In the genomic region with DNA sequence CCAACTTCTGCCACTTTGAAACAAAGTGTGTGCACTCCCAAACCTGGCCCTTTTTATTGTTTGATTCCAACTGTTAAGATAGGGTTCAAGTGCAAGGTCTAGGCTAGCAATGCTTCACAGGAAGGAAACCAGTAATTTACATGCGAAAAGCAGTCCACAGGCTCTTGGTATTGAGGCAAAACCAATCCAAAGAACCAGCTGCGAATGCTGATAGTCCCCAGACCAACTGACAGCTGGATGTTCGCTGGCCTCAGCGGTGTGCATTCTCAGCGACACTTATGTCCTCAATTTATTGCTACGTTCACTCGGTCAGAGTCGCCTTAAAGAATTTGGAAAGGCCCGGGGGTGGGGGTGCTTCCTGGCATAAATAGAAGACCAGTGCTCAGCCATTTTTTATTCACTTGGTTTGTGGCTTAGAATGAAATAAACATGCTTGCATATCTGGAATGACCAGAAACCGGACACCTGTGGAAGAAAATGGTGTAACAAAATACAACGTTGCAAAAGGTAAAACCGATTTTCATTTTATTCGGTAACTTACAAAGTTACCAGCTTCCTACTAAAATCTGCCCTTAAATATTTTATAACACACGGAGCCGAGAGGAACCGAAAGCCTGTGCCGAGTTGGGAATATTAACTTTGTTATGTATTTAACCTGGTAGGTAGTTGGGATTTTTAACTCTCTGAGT, we compare ENCODE assay signal across 8 cellular contexts. TPM values are rescaled to one million over a fixed set of nuclear protein-coding genes. Genes with fewer than 3 reads are reported as not detected.
A peak's percentile ranks its signal among the peaks of the same experiment; 100 is the strongest.
DNase-seq lines count a peak whose midpoint lies in the region; ATAC-seq and TF ChIP-seq lines count a peak whose summit lies in the region.

No MANE protein-coding gene starts in this region.

- H4K20me1 ChIP-seq in GM23338 (replicated peaks; ENCODE audit: insufficient read depth) = no peaks in the 10 kb centered on the region

- intact Hi-C loops in CD8-positive, alpha-beta T cell (cut with DNase I, micrococcal nuclease) = loop anchor here (1.0 to 10.0 kb wide), 10 partner anchors 15 to 1362 kb away; a partner anchor contains a TSS

- H3K27me3 Mint-ChIP-seq in CD8-positive, alpha-beta T cell (ENCODE audit: low read depth) = no peaks in the 10 kb centered on the region
- H3K27me3 Mint-ChIP-seq in GM23338 (ENCODE audit: insufficient read depth, low read depth, poor library complexity) = peaks cover 51% of the 10 kb centered on the region

- H3K4me3 ChIP-seq in CD8-positive, alpha-beta T cell (ENCODE audit: low read depth, low read length) = peak overlapping the region; percentile 63
- H3K4me3 ChIP-seq in GM23338 (peak overlapping the region; percentile 74), SJCRH30 (peak overlapping the region; percentile 55), coronary artery (peak overlapping the region; percentile 86), mucosa of stomach (ENCODE audit: low read length) (peak overlapping the region; percentile 73)

- no peaks in the 10 kb centered on the region for H3K9me2 ChIP-seq in GM23338 (ENCODE audit: insufficient read depth)

- peaks cover 64% of the 10 kb centered on the region for H3K4me1 Mint-ChIP-seq in CD8-positive, alpha-beta T cell (ENCODE audit: low read depth)
- H3K4me1 Mint-ChIP-seq in GM23338 = peaks cover 33% of the 10 kb centered on the region

- POLR2A ChIA-PET in CD8-positive, alpha-beta T cell (lab: Charles Lee) = no interaction called here

- H3K9ac ChIP-seq in mucosa of stomach (ENCODE audit: low read length) = peak overlapping the region; percentile 79

- no peak for ATAC-seq in CD8-positive, alpha-beta T cell
- peak; percentile 37 for ATAC-seq in GM23338
- no peak for ATAC-seq in HG03442 (IDR thresholded peaks at IDR 0.05; ENCODE audit: unreplicated experiment)

- CTCF ChIA-PET in CD8-positive, alpha-beta T cell (lab: Charles Lee) = interaction anchor here (1.3 kb wide), 1 partner anchor 10 kb away, joined by 4 read pairs; no protein-coding TSS in a partner anchor

- H2AFZ ChIP-seq in GM23338 = no peak overlapping the region

- no peaks in the 10 kb centered on the region for H3K27me3 ChIP-seq in CD8-positive, alpha-beta T cell (ENCODE audit: insufficient read depth, low read length)
- H3K27me3 ChIP-seq in GM23338 (ENCODE audit: insufficient read depth) (peaks cover 52% of the 10 kb centered on the region), SJCRH30 (no peaks in the 10 kb centered on the region), mucosa of stomach (ENCODE audit: control insufficient read depth, insufficient read depth, low read length) (no peaks in the 10 kb centered on the region)

- H3K36me3 Mint-ChIP-seq in CD8-positive, alpha-beta T cell = peaks cover 4% of the 10 kb centered on the region
- no peaks in the 10 kb centered on the region for H3K36me3 Mint-ChIP-seq in GM23338 (ENCODE audit: low read depth)

- TF ChIP-seq CTCF in CD8-positive, alpha-beta T cell (IDR thresholded peaks at IDR 0.05) = no peak
- no peak for TF ChIP-seq CTCF in GM23338 (conservative IDR thresholded peaks at IDR 0.05; ENCODE audit: low read depth in 2 of 2)
- no peak for TF ChIP-seq CTCF in coronary artery (IDR thresholded peaks at IDR 0.05)

- H3F3A ChIP-seq in GM23338 (replicated peaks; ENCODE audit: low read depth) = peaks cover 29% of the 10 kb centered on the region

- no peaks in the 10 kb centered on the region for H3K36me3 ChIP-seq in CD8-positive, alpha-beta T cell (ENCODE audit: insufficient read depth, low read length)
- no peaks in the 10 kb centered on the region for H3K36me3 ChIP-seq in GM23338 (ENCODE audit: insufficient read depth)
- H3K36me3 ChIP-seq in SJCRH30 = no peaks in the 10 kb centered on the region
- no peaks in the 10 kb centered on the region for H3K36me3 ChIP-seq in mucosa of stomach (ENCODE audit: control insufficient read depth, insufficient read depth, low read length)

- H3K4me1 ChIP-seq in CD8-positive, alpha-beta T cell (ENCODE audit: insufficient read depth, low read length) = peaks cover 60% of the 10 kb centered on the region
- H3K4me1 ChIP-seq in GM23338 (ENCODE audit: insufficient read depth) (peaks cover 21% of the 10 kb centered on the region), SJCRH30 (no peaks in the 10 kb centered on the region), mucosa of stomach (ENCODE audit: control insufficient read depth, insufficient read depth, low read length) (peaks cover 71% of the 10 kb centered on the region)

- no peaks in the 10 kb centered on the region for H3K9me3 ChIP-seq in CD8-positive, alpha-beta T cell (ENCODE audit: low read length)
- H3K9me3 ChIP-seq in SJCRH30 (replicated peaks) = no peaks in the 10 kb centered on the region
- no peaks in the 10 kb centered on the region for H3K9me3 ChIP-seq in mucosa of stomach (ENCODE audit: control insufficient read depth, low read length)

- peak overlapping the region; percentile 93 for H3K27ac Mint-ChIP-seq in CD8-positive, alpha-beta T cell
- no peak overlapping the region for H3K27ac Mint-ChIP-seq in GM23338

- peak overlapping the region; percentile 85 for H3K4me3 Mint-ChIP-seq in CD8-positive, alpha-beta T cell
- peak overlapping the region; percentile 79 for H3K4me3 Mint-ChIP-seq in GM23338

- peaks cover 6% of the 10 kb centered on the region; the same call in 1 of the 2 replicates for H3K79me2 ChIP-seq in GM23338 (replicated peaks; ENCODE audit: insufficient read depth)

- no peak for DNase-seq in CD8-positive, alpha-beta T cell
- peak; percentile 76 for DNase-seq in GM23338 (ENCODE audit: low spot score)
- DNase-seq in SJCRH30 = peak; percentile 9 to 47
- DNase-seq in coronary artery (ENCODE audit: low spot score) = no peak
- DNase-seq in ecto neural progenitor cell (ENCODE audit: low spot score) = no peak
- no peak for DNase-seq in cerebellar cortex (ENCODE audit: low spot score)

- peak overlapping the region; percentile 76 for H3K4me2 ChIP-seq in GM23338

- peak overlapping the region; percentile 56 for H3K27ac ChIP-seq in CD8-positive, alpha-beta T cell (ENCODE audit: low read depth, low read length)
- H3K27ac ChIP-seq in GM23338 (ENCODE audit: low read depth) (no peak overlapping the region), SJCRH30 (peak overlapping the region; percentile 51; the same call in 1 of the 2 replicates), coronary artery (peak overlapping the region; percentile 90 to 98)

- H3K9me3 Mint-ChIP-seq in CD8-positive, alpha-beta T cell = no peaks in the 10 kb centered on the region
- H3K9me3 Mint-ChIP-seq in GM23338 = no peaks in the 10 kb centered on the region; the same call in 2 of the 3 replicates

TF ChIP-seq in GM23338, 12 proteins besides CTCF, POLR2A, EP300 and RAD21:
- TF ChIP-seq, protein P1, sequence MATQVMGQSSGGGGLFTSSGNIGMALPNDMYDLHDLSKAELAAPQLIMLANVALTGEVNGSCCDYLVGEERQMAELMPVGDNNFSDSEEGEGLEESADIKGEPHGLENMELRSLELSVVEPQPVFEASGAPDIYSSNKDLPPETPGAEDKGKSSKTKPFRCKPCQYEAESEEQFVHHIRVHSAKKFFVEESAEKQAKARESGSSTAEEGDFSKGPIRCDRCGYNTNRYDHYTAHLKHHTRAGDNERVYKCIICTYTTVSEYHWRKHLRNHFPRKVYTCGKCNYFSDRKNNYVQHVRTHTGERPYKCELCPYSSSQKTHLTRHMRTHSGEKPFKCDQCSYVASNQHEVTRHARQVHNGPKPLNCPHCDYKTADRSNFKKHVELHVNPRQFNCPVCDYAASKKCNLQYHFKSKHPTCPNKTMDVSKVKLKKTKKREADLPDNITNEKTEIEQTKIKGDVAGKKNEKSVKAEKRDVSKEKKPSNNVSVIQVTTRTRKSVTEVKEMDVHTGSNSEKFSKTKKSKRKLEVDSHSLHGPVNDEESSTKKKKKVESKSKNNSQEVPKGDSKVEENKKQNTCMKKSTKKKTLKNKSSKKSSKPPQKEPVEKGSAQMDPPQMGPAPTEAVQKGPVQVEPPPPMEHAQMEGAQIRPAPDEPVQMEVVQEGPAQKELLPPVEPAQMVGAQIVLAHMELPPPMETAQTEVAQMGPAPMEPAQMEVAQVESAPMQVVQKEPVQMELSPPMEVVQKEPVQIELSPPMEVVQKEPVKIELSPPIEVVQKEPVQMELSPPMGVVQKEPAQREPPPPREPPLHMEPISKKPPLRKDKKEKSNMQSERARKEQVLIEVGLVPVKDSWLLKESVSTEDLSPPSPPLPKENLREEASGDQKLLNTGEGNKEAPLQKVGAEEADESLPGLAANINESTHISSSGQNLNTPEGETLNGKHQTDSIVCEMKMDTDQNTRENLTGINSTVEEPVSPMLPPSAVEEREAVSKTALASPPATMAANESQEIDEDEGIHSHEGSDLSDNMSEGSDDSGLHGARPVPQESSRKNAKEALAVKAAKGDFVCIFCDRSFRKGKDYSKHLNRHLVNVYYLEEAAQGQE (IDR thresholded peaks at IDR 0.05; ENCODE audit: unreplicated experiment) = no peak
- TF ChIP-seq JUNB (IDR thresholded peaks at IDR 0.05; ENCODE audit: unreplicated experiment) (no peak), EZH2phosphoT487 (IDR thresholded peaks at IDR 0.05; ENCODE audit: unreplicated experiment) (no peak), CREB1 (CRISPR knock-in tag; IDR thresholded peaks at IDR 0.05; ENCODE audit: low read depth) (no peak), POLR2AphosphoS5 (IDR thresholded peaks at IDR 0.05; ENCODE audit: low read depth) (no peak), EZH2 (IDR thresholded peaks at IDR 0.05; ENCODE audit: low read depth, unreplicated experiment) (peak; percentile 37), ZNF331 (CRISPR knock-in tag; IDR thresholded peaks at IDR 0.05; ENCODE audit: low read depth) (no peak), NANOG (IDR thresholded peaks at IDR 0.05; ENCODE audit: borderline replicate concordance) (0 out of 2 replicates have a peak, but pooled peaks have one; percentile 14)
- TF ChIP-seq, protein P2, sequence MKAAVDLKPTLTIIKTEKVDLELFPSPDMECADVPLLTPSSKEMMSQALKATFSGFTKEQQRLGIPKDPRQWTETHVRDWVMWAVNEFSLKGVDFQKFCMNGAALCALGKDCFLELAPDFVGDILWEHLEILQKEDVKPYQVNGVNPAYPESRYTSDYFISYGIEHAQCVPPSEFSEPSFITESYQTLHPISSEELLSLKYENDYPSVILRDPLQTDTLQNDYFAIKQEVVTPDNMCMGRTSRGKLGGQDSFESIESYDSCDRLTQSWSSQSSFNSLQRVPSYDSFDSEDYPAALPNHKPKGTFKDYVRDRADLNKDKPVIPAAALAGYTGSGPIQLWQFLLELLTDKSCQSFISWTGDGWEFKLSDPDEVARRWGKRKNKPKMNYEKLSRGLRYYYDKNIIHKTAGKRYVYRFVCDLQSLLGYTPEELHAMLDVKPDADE (IDR thresholded peaks at IDR 0.05) = peak; percentile 36; the same call in 1 of the 2 replicates

RNA-seq across cellular contexts. Expression of a gene that starts 1.6 kb away (rescaled TPM):
- 10 to 100 TPM in 1 of 2 experiments, 1 to 10 TPM in 1; 9.5 to 12.3 TPM for total RNA-seq in CD8-positive, alpha-beta T cell
- 9.5 and 11.5 TPM in 2 replicates for total RNA-seq in GM23338 (2014; rRNA removed; shearing (Covaris generic))
- polyA plus RNA-seq in GM23338 (2016; fragmentation: Nextera tagmentation; extraction: Ambion mirVana) = 2.6 and 4.3 TPM in 2 replicates
- 0.02 and 0.51 TPM in 2 replicates for total RNA-seq in SJCRH30 (2014; rRNA removed; shearing (Covaris generic))

Comparison
In these comparisons a context has a peak if more than half of its experiments do, and no peak if none do; other contexts are left out.
1. DNase-seq: peak in GM23338 (single experiment) and SJCRH30 (2 of 2); none in CD8-positive, alpha-beta T cell (0 of 7), coronary artery (single experiment), ecto neural progenitor cell (single experiment) and cerebellar cortex (single experiment).
2. Peak in every context shown above with its lines, with median percentiles within 50 percentile points of each other: H3K4me3 ChIP-seq.